In genomic region chr2:86440631-86441391, GRCh38 we compare ENCODE assay signal across 8 cellular contexts. TPM values are rescaled to one million over a fixed set of nuclear protein-coding genes. Genes with fewer than 3 reads are reported as not detected.
A peak's percentile ranks its signal among the peaks of the same experiment; 100 is the strongest.
DNase-seq lines count a peak whose midpoint lies in the region; ATAC-seq and TF ChIP-seq lines count a peak whose summit lies in the region.

TSS of gene KDM3A (plus strand) at chr2:86441371. CDS start at chr2:86442048, 677 bp downstream.

- 0 out of 2 replicates have a peak, but pooled peaks cover 7% of the 10 kb centered on the region for H3K4me1 ChIP-seq in HUES48 (ENCODE audit: control insufficient read depth, insufficient read depth, low read length)
- H3K4me1 ChIP-seq in NT2/D1 (ENCODE audit: insufficient read depth, insufficient read length) = no peaks in the 10 kb centered on the region
- peaks cover 21% of the 10 kb centered on the region for H3K4me1 ChIP-seq in effector memory CD4-positive, alpha-beta T cell (ENCODE audit: control insufficient read depth, insufficient read depth, low read length, poor library complexity, severe bottlenecking)
- H3K4me1 ChIP-seq in lung (ENCODE audit: control insufficient read depth in 2 of 2, insufficient read depth in 2 of 2, low read length in 2 of 2) = peaks cover 4 to 21% of the 10 kb centered on the region in 2 donors

- WGBS in lung, 2 donors = 0% methylated on average over 51 of the region's 51 CpGs

- H3K36me3 ChIP-seq in HUES48 (ENCODE audit: control insufficient read depth, insufficient read depth, low read length) = peaks cover 7% of the 10 kb centered on the region
- peaks cover 14% of the 10 kb centered on the region for H3K36me3 ChIP-seq in NT2/D1 (ENCODE audit: insufficient read depth, insufficient read length, low read length)
- no peaks in the 10 kb centered on the region for H3K36me3 ChIP-seq in effector memory CD4-positive, alpha-beta T cell (ENCODE audit: control insufficient read depth, insufficient read depth, low read length)
- H3K36me3 ChIP-seq in lung (ENCODE audit: control insufficient read depth in 2 of 2, insufficient read depth in 2 of 2, low read length in 2 of 2) = peaks cover 3 to 9% of the 10 kb centered on the region in 2 donors

- peak; percentile 81 for ATAC-seq in GM21423 (IDR thresholded peaks at IDR 0.05; ENCODE audit: unreplicated experiment)
- peak; percentile 90 for ATAC-seq in lung (ENCODE audit: insufficient read depth, low FRiP score)

- H3K27me3 ChIP-seq in HUES48 (ENCODE audit: control insufficient read depth, insufficient read depth, low read length) (peaks cover 6% of the 10 kb centered on the region; the same call in 1 of the 2 replicates), NT2/D1 (ENCODE audit: insufficient read depth, insufficient read length) (no peaks in the 10 kb centered on the region), lung (ENCODE audit: control insufficient read depth, insufficient read depth) (no peaks in the 10 kb centered on the region)
- no peaks in the 10 kb centered on the region for H3K27me3 ChIP-seq in effector memory CD4-positive, alpha-beta T cell (replicated peaks; ENCODE audit: control insufficient read depth, insufficient read depth, low read length, poor library complexity, severe bottlenecking)

- peak within 1 kb of the TSS; percentile 75 for H3K4me3 ChIP-seq in HUES48 (ENCODE audit: low read depth, low read length)
- H3K4me3 ChIP-seq in NT2/D1 (ENCODE audit: insufficient read length, low read depth) = peak within 1 kb of the TSS; percentile 83
- peak within 1 kb of the TSS; percentile 64 for H3K4me3 ChIP-seq in effector memory CD4-positive, alpha-beta T cell (ENCODE audit: insufficient read depth, low read depth, low read length, poor library complexity, severe bottlenecking)
- H3K4me3 ChIP-seq in lung = peak within 1 kb of the TSS; percentile 80

- no peak for TF ChIP-seq CTCF in lung (IDR thresholded peaks at IDR 0.05; ENCODE audit: control extremely low read depth, extremely low read depth)

- DNase-seq in COLO668 (lab: John Stamatoyannopoulos, UW; ENCODE audit: unreplicated experiment) (peak; percentile 99), NT2/D1 (ENCODE audit: low read depth, low spot score) (peak; percentile 99), lung (ENCODE audit: low spot score) (peak; percentile 100)
- DNase-seq in activated CD8-positive, alpha-beta memory T cell treated with anti-CD3 and anti-CD28 coated beads for 48 hours (ENCODE audit: low read depth in 2 of 3, low spot score in 2 of 3) = peak; percentile 92 to 98 (median 97)
- peak; percentile 97 to 99 (median 98) for DNase-seq in effector memory CD4-positive, alpha-beta T cell
- peak; percentile 99 to 100 (median 99) for DNase-seq in stimulated activated CD4-positive, alpha-beta T cell treated with anti-CD3 and anti-CD28 coated beads, TNF-alpha, amount 100 ng/mL, for 24 hours (ENCODE audit: low read depth in 3 of 3)

- H3K27ac ChIP-seq in HUES48 (ENCODE audit: low read depth, low read length) (peak within 1 kb of the TSS; percentile 99), lung (ENCODE audit: low read depth in 1 of 2, low read length in 1 of 2) (peak within 1 kb of the TSS; percentile 99)
- peak within 1 kb of the TSS; percentile 84 for H3K27ac ChIP-seq in effector memory CD4-positive, alpha-beta T cell (ENCODE audit: insufficient read depth, low read length, poor library complexity, severe bottlenecking)

- H3K9me3 ChIP-seq in HUES48 (ENCODE audit: control insufficient read depth, insufficient read depth, low read length) (peaks cover 31% of the 10 kb centered on the region), NT2/D1 (ENCODE audit: insufficient read depth, low read length) (peaks cover 27% of the 10 kb centered on the region), lung (ENCODE audit: control insufficient read depth in 2 of 2, insufficient read depth in 1 of 2, low read length in 1 of 2) (peaks cover 0 to 2% of the 10 kb centered on the region in 2 donors)
- no peaks in the 10 kb centered on the region for H3K9me3 ChIP-seq in effector memory CD4-positive, alpha-beta T cell (ENCODE audit: control insufficient read depth, low read length)

- H3K9ac ChIP-seq in HUES48 (ENCODE audit: low read depth, low read length) = peak within 1 kb of the TSS; percentile 92
- peak within 1 kb of the TSS; percentile 76 for H3K9ac ChIP-seq in NT2/D1 (ENCODE audit: insufficient read length, low read depth)

RNA-seq across cellular contexts. Expression of gene KDM3A, which starts in this region (rescaled TPM):
- total RNA-seq in lung = 100 to 1,000 TPM in 1 of 2 donors, 10 to 100 TPM in 1; 37.2 to 130 TPM
- 10 to 100 TPM; 17.5 to 18.5 TPM for polyA plus RNA-seq in lung

Comparison
In these comparisons a context has a peak if more than half of its experiments do, and no peak if none do; other contexts are left out.
1. Peak in every context shown above with its lines: DNase-seq, ATAC-seq, H3K4me3 ChIP-seq and H3K27ac ChIP-seq.